Comparison of ENCODE assay signal across 28 cellular contexts in genomic region chr4:78987683-78988082, GRCh38.
"Had no signal": no experiment of that assay in that cellular context is flagged by ENCODE, and none has a peak within 500 bp of the region (broad histone marks: within the 10 kb centered on the region; RNA-seq: fewer than 3 reads in every experiment).

No MANE protein-coding gene starts in this region.

- ATAC-seq: naive thymus-derived CD8-positive, alpha-beta T cell; natural killer cell treated with Interleukin-12 subunit alpha and Interleukin-12 subunit beta and Interleukin-15 and Interleukin-18, amount 100 ng/mL, for 72 hours; psoas muscle; right cardiac atrium; right lobe of liver; stimulated activated effector memory CD8-positive, alpha-beta T cell treated with anti-CD3 and anti-CD28 coated beads, Interleukin-12 subunit alpha, Interleukin-12 subunit beta, amount 100 ng/mL, for 72 hours; stimulated activated naive B cell treated with anti-CD40 and anti-IgM and Interleukin-4, amounts not matched to agents 10 μg/mL and 1 μg/mL and 100 μg/mL, for 72 hours; stimulated activated naive CD8-positive, alpha-beta T cell treated with anti-CD3 and anti-CD28 coated beads, Interleukin-15, amount 100 ng/mL, for 72 hours; stimulated activated naive CD8-positive, alpha-beta T cell treated with anti-CD3 and anti-CD28 coated beads, Interleukin-15, Interleukin-2, amounts not matched to agents 100 U/mL and 50 U/mL, for 24 hours; upper lobe of right lung had no signal

- H3K9ac ChIP-seq: neural progenitor cell, parathyroid adenoma had no signal

- H3K4me3 ChIP-seq: neural progenitor cell, ovary, psoas muscle, right lobe of liver, sigmoid colon, suprapubic skin, testis, tibial artery, transverse colon, upper lobe of right lung, uterus had no signal

- H3K27ac ChIP-seq: neural progenitor cell, ovary, parathyroid adenoma, psoas muscle, right lobe of liver, sigmoid colon, suprapubic skin, testis, tibial artery, transverse colon, upper lobe of right lung, uterus had no signal

- H3K9me3 ChIP-seq: ovary, psoas muscle, right lobe of liver, sigmoid colon, suprapubic skin, testis, tibial artery, transverse colon, upper lobe of right lung, uterus had no signal

- H3K4me1 ChIP-seq: neural progenitor cell, parathyroid adenoma, psoas muscle, right lobe of liver, suprapubic skin, upper lobe of right lung, uterus had no signal

- H3K79me2 ChIP-seq: parathyroid adenoma had no signal

- H3K27me3 ChIP-seq: neural progenitor cell, ovary, right lobe of liver, sigmoid colon, suprapubic skin, testis, tibial artery, transverse colon, upper lobe of right lung, uterus had no signal

- H3K36me3 ChIP-seq: neural progenitor cell, ovary, right lobe of liver, sigmoid colon, suprapubic skin, transverse colon, upper lobe of right lung, uterus had no signal

- H2AFZ ChIP-seq: neural progenitor cell, parathyroid adenoma had no signal

- DNase-seq: naive thymus-derived CD8-positive, alpha-beta T cell; nephron progenitor cell; occipital lobe; ovary; posterior cingulate gyrus; psoas muscle; right cardiac atrium; right lobe of liver; sigmoid colon; small intestine; stimulated activated CD4-positive, alpha-beta T cell treated with anti-CD3 and anti-CD28 coated beads, Interleukin-15, amount 100 ng/mL, for 24 hours; stimulated activated CD4-positive, alpha-beta T cell treated with anti-CD3 and anti-CD28 coated beads, Interleukin-2, amount 100 ng/mL, for 24 hours; stimulated activated CD4-positive, alpha-beta T cell treated with anti-CD3 and anti-CD28 coated beads, Interleukin-2, amount 100 ng/mL, for 48 hours; stimulated activated CD4-positive, alpha-beta T cell treated with anti-CD3 and anti-CD28 coated beads, Interleukin-4, amount 100 ng/mL, for 24 hours; stimulated activated naive B cell treated with anti-CD40 and anti-IgM and Interleukin-4, amounts not matched to agents 10 μg/mL and 1 μg/mL and 100 μg/mL, for 72 hours; stimulated activated naive CD8-positive, alpha-beta T cell treated with anti-CD3 and anti-CD28 coated beads, Interleukin-15, amount 100 ng/mL, for 72 hours; stimulated activated naive CD8-positive, alpha-beta T cell treated with anti-CD3 and anti-CD28 coated beads, Interleukin-15, Interleukin-2, amounts not matched to agents 100 U/mL and 50 U/mL, for 24 hours; substantia nigra; testis; tibial artery; transverse colon; upper lobe of right lung; uterus had no signal

- H3K4me2 ChIP-seq: neural progenitor cell had no signal

- FAIRE-seq: small intestine had no signal
